8 cellular contexts compared by ENCODE assay signal in the genomic region with DNA sequence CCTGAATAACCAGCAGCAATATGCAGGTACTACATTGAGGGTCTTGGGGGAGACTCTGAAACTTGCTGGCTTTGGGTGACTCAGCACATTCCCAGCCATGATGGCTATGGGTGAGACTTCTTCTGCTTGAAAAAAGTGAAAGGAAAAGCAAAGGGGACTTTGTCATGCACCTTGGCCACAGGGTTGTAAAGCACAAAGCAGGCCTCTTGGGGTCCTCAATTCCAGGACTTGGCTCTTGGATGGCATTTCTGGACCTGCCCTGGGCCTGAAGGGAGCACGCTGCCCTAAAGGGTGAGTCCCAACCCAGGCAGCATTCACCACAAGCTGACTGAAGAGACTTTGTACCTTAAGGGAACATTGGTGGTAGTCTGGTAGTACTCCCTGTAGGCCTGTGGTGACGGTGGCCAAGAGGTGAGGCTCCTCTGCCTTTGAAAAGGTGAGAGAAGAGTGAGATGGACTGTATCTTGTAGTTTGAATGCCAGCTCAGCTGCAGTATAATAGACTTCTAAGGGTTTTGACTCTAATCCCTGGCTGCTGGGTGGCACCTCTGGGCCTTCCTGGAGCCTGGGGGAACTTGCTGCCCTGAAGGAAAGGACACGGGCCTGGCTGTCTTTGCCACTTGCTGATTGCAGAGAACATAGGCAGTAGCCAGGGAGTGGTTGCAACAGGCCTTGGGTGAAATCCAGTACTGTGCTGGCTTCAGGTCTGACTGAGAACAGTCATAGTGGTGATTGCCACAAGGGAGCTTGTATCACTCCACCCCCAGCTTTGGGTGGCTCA. TPM values are rescaled to one million over a fixed set of nuclear protein-coding genes. Genes with fewer than 3 reads are reported as not detected.
DNase-seq lines count a peak whose midpoint lies in the region; ATAC-seq, FAIRE-seq and TF ChIP-seq lines count a peak whose summit lies in the region.

No MANE protein-coding gene starts in this region.

- no peaks in the 10 kb centered on the region for H3K27me3 ChIP-seq in lower lobe of right lung (ENCODE audit: low read depth)

- H3K27ac ChIP-seq in lower lobe of right lung, result no peak overlapping the region

- TF ChIP-seq CTCF in lower lobe of right lung (IDR thresholded peaks at IDR 0.05), result no peak

- peaks cover 67% of the 10 kb centered on the region for H3K4me1 Mint-ChIP-seq in activated T-cell treated with anti-CD3 and anti-CD28 coated beads, Interleukin-2, amount 50 U/mL, for 4 hours (ENCODE audit: low read depth)

- H3K9me3 ChIP-seq in lower lobe of right lung, result no peaks in the 10 kb centered on the region

- DNase-seq in SIG-M5 treated with dmso at 0.1 percent for 504 hours (lab: John Stamatoyannopoulos, UW; ENCODE audit: unreplicated experiment) (peak; percentile 20), SIG-M5 (lab: John Stamatoyannopoulos, UW) (no peak), lower lobe of right lung (peak; percentile 58), HuH-7 (ENCODE audit: low spot score) (no peak), H54 (ENCODE audit: insufficient read length, low spot score) (no peak), ACHN (no peak)
- no peak for DNase-seq in activated T-cell treated with anti-CD3 and anti-CD28 coated beads, Interleukin-2, amount 50 U/mL, for 4 hours

- H3K36me3 Mint-ChIP-seq in activated T-cell treated with anti-CD3 and anti-CD28 coated beads, Interleukin-2, amount 50 U/mL, for 4 hours (ENCODE audit: insufficient read depth), result no peaks in the 10 kb centered on the region

- no peaks in the 10 kb centered on the region for H3K9me3 Mint-ChIP-seq in activated T-cell treated with anti-CD3 and anti-CD28 coated beads, Interleukin-2, amount 50 U/mL, for 4 hours

- peaks cover 6% of the 10 kb centered on the region for H3K4me1 ChIP-seq in lower lobe of right lung

- ATAC-seq in HG02938 (IDR thresholded peaks at IDR 0.05; ENCODE audit: unreplicated experiment) (peak; percentile 89), lower lobe of right lung (peak; percentile 81 to 84)
- peak; percentile 67 to 73 for ATAC-seq in activated T-cell treated with anti-CD3 and anti-CD28 coated beads, Interleukin-2, amount 50 U/mL, for 4 hours

- H3K27me3 Mint-ChIP-seq in activated T-cell treated with anti-CD3 and anti-CD28 coated beads, Interleukin-2, amount 50 U/mL, for 4 hours (ENCODE audit: low read depth), result no peaks in the 10 kb centered on the region

- in situ Hi-C loops in ACHN (cut with HindIII; ENCODE audit: low pct_ligation_motif_present, low pct_unique_long_range_greater_than_20kb, low sequenced_read_pairs), result no loop called here

- H3K4me3 Mint-ChIP-seq in activated T-cell treated with anti-CD3 and anti-CD28 coated beads, Interleukin-2, amount 50 U/mL, for 4 hours, result no peak overlapping the region

- no peaks in the 10 kb centered on the region for H3K36me3 ChIP-seq in lower lobe of right lung

- TF ChIP-seq POLR2A in H54 (IDR thresholded peaks at IDR 0.05; ENCODE audit: low read depth, low read length), result no peak

- no peak overlapping the region for H3K4me3 ChIP-seq in lower lobe of right lung

- no peak for FAIRE-seq in H54 (lab: Jason Lieb, UNC)

- intact Hi-C loops in lower lobe of right lung (cut with DNase I), result no loop called here

RNA-seq across cellular contexts. Expression of a gene that starts 36.5 kb away (rescaled TPM):
- total RNA-seq in activated T-cell treated with anti-CD3 and anti-CD28 coated beads, Interleukin-2, amount 50 U/mL, for 4 hours, result 100 to 1,000 TPM; 183 to 207 (median 195) TPM
- 40.5 TPM for total RNA-seq in lower lobe of right lung

Comparison
In these comparisons a context has a peak if more than half of its experiments do, and no peak if none do; other contexts are left out.
1. DNase-seq: peak in SIG-M5 treated with dmso at 0.1 percent for 504 hours (single experiment) and lower lobe of right lung (single experiment); none in SIG-M5 (single experiment), activated T-cell treated with anti-CD3 and anti-CD28 coated beads, Interleukin-2, amount 50 U/mL, for 4 hours (single experiment), HuH-7 (single experiment), H54 (single experiment) and ACHN (single experiment).
2. Peak in every context shown above with its lines, with median percentiles within 50 percentile points of each other: ATAC-seq.